In the genomic region with DNA sequence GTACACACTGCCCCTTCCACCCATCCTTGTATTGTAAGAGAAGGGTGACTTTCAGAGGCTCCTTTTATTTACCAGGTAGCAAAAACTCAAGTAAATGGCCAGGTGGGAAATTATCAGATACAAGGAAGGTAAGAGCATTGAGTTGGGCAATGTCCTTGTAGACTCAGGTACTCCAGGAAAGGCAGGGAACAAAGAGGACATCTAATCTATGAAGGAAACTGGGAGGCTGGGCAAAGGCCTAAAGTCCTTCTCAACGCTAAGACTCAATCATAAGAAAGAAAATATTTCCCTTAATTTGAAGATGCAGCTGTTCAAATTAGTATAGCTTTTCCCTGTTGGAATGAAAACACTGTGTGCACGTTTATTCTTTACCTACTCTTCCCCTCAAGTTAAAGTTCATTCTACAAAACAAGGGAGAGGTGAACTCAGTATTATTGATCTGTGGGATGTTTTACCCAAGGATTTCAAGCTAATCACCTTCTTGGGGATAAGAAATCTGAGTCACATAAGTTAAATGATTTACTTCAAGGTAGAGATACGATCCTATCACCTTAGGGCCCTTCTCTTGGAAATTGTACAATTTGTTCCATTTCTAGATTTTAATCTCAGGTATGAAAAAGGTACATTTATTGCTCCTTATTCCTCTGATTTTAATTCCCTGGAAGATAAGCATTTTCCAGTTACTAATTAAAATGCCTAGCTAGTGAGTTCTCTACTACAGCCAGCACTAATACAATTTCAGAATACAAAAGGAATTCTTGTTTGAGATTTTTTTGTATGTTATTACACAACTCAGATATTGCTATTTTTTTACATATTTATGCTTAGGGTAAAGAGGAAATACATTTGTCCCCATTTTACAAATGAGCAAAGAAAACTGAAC, we compare ENCODE assay signal across 8 cellular contexts.
"Had no signal": no experiment of that assay in that cellular context is flagged by ENCODE, and none has a peak within 500 bp of the region (broad histone marks: within the 10 kb centered on the region; RNA-seq: fewer than 3 reads in every experiment).

No MANE protein-coding gene starts in this region.

- DNase-seq: H7, HFFc6, IMR-90 had no signal

- H3K9me3 ChIP-seq: HAP-1 had no signal

- H3K4me1 ChIP-seq: HAP-1 had no signal

- H3K4me2 ChIP-seq: GM23338 had no signal

- ATAC-seq: GM23338, HCT116, K562 had no signal

- H3K4me3 Mint-ChIP-seq: GM23338, HFFc6 had no signal

- H3K9me3 Mint-ChIP-seq: GM23338, HFFc6 had no signal

- H3K36me3 ChIP-seq: HAP-1 had no signal

- H3K27ac Mint-ChIP-seq: GM23338, HFFc6 had no signal

- FAIRE-seq: HTR-8/SVneo had no signal

- H3K4me3 ChIP-seq: GM23338, HAP-1, K562 had no signal

- H2AFZ ChIP-seq: GM23338 had no signal
